9 cellular contexts compared by ENCODE assay signal in the genomic region with DNA sequence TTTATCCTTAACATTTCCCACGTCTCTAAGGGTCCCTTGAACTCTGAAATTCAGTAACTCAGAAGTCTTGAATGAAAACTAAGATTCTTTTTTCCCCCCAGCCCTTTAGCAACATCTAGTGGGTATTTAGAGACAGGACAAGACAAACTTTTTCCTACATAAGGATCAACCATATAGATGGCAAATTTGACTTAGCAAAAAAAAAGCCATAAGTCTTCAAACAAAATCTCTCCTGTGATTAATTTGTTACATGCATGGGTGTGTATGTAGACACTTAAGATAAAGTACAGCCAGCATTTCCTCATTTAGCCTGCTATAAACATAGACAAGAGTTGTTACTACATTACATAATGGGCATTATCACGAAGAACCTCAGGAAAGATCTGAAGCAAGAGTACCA. TPM values are rescaled to one million over a fixed set of nuclear protein-coding genes. Genes with fewer than 3 reads are reported as not detected.
DNase-seq lines count a peak whose midpoint lies in the region; ATAC-seq and TF ChIP-seq lines count a peak whose summit lies in the region.
"Had no signal": no experiment of that assay in that cellular context is flagged by ENCODE, and none has a peak within 500 bp of the region (broad histone marks: within the 10 kb centered on the region; RNA-seq: fewer than 3 reads in every experiment).

No MANE protein-coding gene starts in this region.

- dilution Hi-C loops in mammary epithelial cell (cut with HindIII; ENCODE audit: low sequenced_read_pairs) = no loop called here

- no peak overlapping the region for H2AFZ ChIP-seq in mammary epithelial cell (ENCODE audit: low read depth, low read length)

- in situ Hi-C loops in mammary epithelial cell (cut with MboI; ENCODE audit: low sequenced_read_pairs in 2 of 2) = loop anchor here (5.0 to 25.0 kb wide), 4 partner anchors 211 to 603 kb away; partner anchors contain the start of gene GCNT4 (in 1 of the 2)

- H3K4me2 ChIP-seq in mammary epithelial cell (ENCODE audit: insufficient read depth, low read depth, low read length) = no peak overlapping the region

- H3K27me3 Mint-ChIP-seq in glutamatergic neuron (ENCODE audit: unreplicated experiment) = peaks cover 2% of the 10 kb centered on the region
- peaks cover 13% of the 10 kb centered on the region for H3K27me3 Mint-ChIP-seq in activated CD8-positive, alpha-beta memory T cell treated with anti-CD3 and anti-CD28 coated beads, Interleukin-2, amount 10 ng/mL, durations not matched to agents 7 days and 5 days

- H4K20me1 ChIP-seq in mammary epithelial cell (ENCODE audit: insufficient read depth, low read length) = no peaks in the 10 kb centered on the region

- CTCF ChIA-PET in mammary epithelial cell (lab: Charles Lee; ENCODE audit: low non-redundant PET) = interaction anchor here (0.7 kb wide), 1 partner anchor 342 kb away, joined by 10 read pairs; no protein-coding TSS in a partner anchor
- CTCF ChIA-PET in activated CD8-positive, alpha-beta memory T cell treated with anti-CD3 and anti-CD28 coated beads, Interleukin-2, amount 10 ng/mL, durations not matched to agents 7 days and 5 days (lab: Charles Lee) = interaction anchor here (1.5 kb wide), 1 partner anchor 340 kb away, joined by 5 read pairs; no protein-coding TSS in a partner anchor

- H3K4me1 ChIP-seq in mammary epithelial cell (ENCODE audit: insufficient read depth, low read length) (no peaks in the 10 kb centered on the region), mucosa of rectum (ENCODE audit: control insufficient read depth in 2 of 2, insufficient read depth in 2 of 2, low read length in 2 of 2) (peaks cover 17 to 31% of the 10 kb centered on the region in 2 donors), right atrium auricular region (no peaks in the 10 kb centered on the region)

- DNase-seq in EL (peak; percentile 41), LNCaP clone FGC (ENCODE audit: low read depth) (no peak), mammary epithelial cell (peak; percentile 33), glutamatergic neuron (no peak), right atrium auricular region (ENCODE audit: low spot score) (no peak)
- no peak for DNase-seq in activated CD8-positive, alpha-beta memory T cell treated with anti-CD3 and anti-CD28 coated beads, Interleukin-2, amount 10 ng/mL, durations not matched to agents 7 days and 5 days

- H3K27ac Mint-ChIP-seq in glutamatergic neuron (ENCODE audit: unreplicated experiment) = no peak overlapping the region
- H3K27ac Mint-ChIP-seq in activated CD8-positive, alpha-beta memory T cell treated with anti-CD3 and anti-CD28 coated beads, Interleukin-2, amount 10 ng/mL, durations not matched to agents 7 days and 5 days = no peak overlapping the region
- H3K27ac Mint-ChIP-seq: memory B cell had no signal

- intact Hi-C loops in mammary epithelial cell (cut with micrococcal nuclease) = loop anchor here (1.0 to 2.0 kb wide), 5 partner anchors 29 to 340 kb away; partner anchors contain the start of gene ANKRD31

- no TSS peak for BruUV-seq in mammary epithelial cell (replicated peaks; lab: Mats Ljungman, UMichigan)

- peak; percentile 63 for TF ChIP-seq CTCF in LNCaP clone FGC (IDR thresholded peaks at IDR 0.05; ENCODE audit: control insufficient read depth, extremely low read depth, insufficient read depth)
- TF ChIP-seq CTCF in mammary epithelial cell (conservative IDR thresholded peaks at IDR 0.05 in 1 of 2, IDR thresholded peaks at IDR 0.05 in 1 of 2; ENCODE audit: extremely low read depth in 1 of 2, insufficient read depth in 1 of 2, low read depth in 1 of 2, low read length in 2 of 2) = peak; percentile 69 to 84
- no peak for TF ChIP-seq CTCF in glutamatergic neuron (IDR thresholded peaks at IDR 0.05; ENCODE audit: partially characterized antibody, unreplicated experiment)
- TF ChIP-seq CTCF in right atrium auricular region (IDR thresholded peaks at IDR 0.05) = peak in 1 of 2 donors; percentile 51

- H3K36me3 ChIP-seq in mammary epithelial cell (ENCODE audit: insufficient read depth, low read length) = no peaks in the 10 kb centered on the region
- H3K36me3 ChIP-seq in mucosa of rectum (ENCODE audit: control insufficient read depth in 2 of 2, insufficient read depth in 2 of 2, low read length in 2 of 2) = no peaks in the 10 kb centered on the region
- H3K36me3 ChIP-seq in right atrium auricular region = no peaks in the 10 kb centered on the region

- no peaks in the 10 kb centered on the region for H3K9me3 ChIP-seq in mammary epithelial cell (replicated peaks; ENCODE audit: insufficient read depth, low read length)
- no peaks in the 10 kb centered on the region for H3K9me3 ChIP-seq in mucosa of rectum (ENCODE audit: control insufficient read depth in 2 of 2, low read length in 2 of 2)
- no peaks in the 10 kb centered on the region for H3K9me3 ChIP-seq in right atrium auricular region

- H3K27me3 ChIP-seq in mammary epithelial cell (ENCODE audit: insufficient read depth, low read length) (no peaks in the 10 kb centered on the region), mucosa of rectum (ENCODE audit: control insufficient read depth in 2 of 2, insufficient read depth in 2 of 2, low read length in 2 of 2) (no peaks in the 10 kb centered on the region), right atrium auricular region (no peaks in the 10 kb centered on the region)

- H3K27ac ChIP-seq in mammary epithelial cell (ENCODE audit: insufficient read depth, low read depth, low read length) (no peak overlapping the region), mucosa of rectum (ENCODE audit: low read depth in 2 of 2, low read length in 2 of 2) (peak overlapping the region; percentile 45 to 51), right atrium auricular region (no peak overlapping the region)

- peaks cover 4% of the 10 kb centered on the region for H3K9me3 Mint-ChIP-seq in glutamatergic neuron (ENCODE audit: unreplicated experiment)
- no peaks in the 10 kb centered on the region for H3K9me3 Mint-ChIP-seq in activated CD8-positive, alpha-beta memory T cell treated with anti-CD3 and anti-CD28 coated beads, Interleukin-2, amount 10 ng/mL, durations not matched to agents 7 days and 5 days (ENCODE audit: low read depth)

- H3K4me3 Mint-ChIP-seq in glutamatergic neuron (ENCODE audit: unreplicated experiment) = no peak overlapping the region
- H3K4me3 Mint-ChIP-seq in activated CD8-positive, alpha-beta memory T cell treated with anti-CD3 and anti-CD28 coated beads, Interleukin-2, amount 10 ng/mL, durations not matched to agents 7 days and 5 days = no peak overlapping the region
- H3K4me3 Mint-ChIP-seq: memory B cell had no signal

- WGBS in mammary epithelial cell (ENCODE audit: low coverage, missing lambda C conversion rate) = 46% methylated on average over 2 of the region's 2 CpGs

- no peak for ATAC-seq in GM21528 (IDR thresholded peaks at IDR 0.05; ENCODE audit: low FRiP score, unreplicated experiment)
- ATAC-seq in activated CD8-positive, alpha-beta memory T cell treated with anti-CD3 and anti-CD28 coated beads, Interleukin-2, amount 10 ng/mL, durations not matched to agents 7 days and 5 days = no peak

- peaks cover 7% of the 10 kb centered on the region for H3K36me3 Mint-ChIP-seq in glutamatergic neuron (ENCODE audit: unreplicated experiment)
- H3K36me3 Mint-ChIP-seq in activated CD8-positive, alpha-beta memory T cell treated with anti-CD3 and anti-CD28 coated beads, Interleukin-2, amount 10 ng/mL, durations not matched to agents 7 days and 5 days = no peaks in the 10 kb centered on the region
- H3K36me3 Mint-ChIP-seq: memory B cell had no signal

- no peaks in the 10 kb centered on the region for H3K4me1 Mint-ChIP-seq in glutamatergic neuron (ENCODE audit: low read depth, unreplicated experiment)
- H3K4me1 Mint-ChIP-seq in activated CD8-positive, alpha-beta memory T cell treated with anti-CD3 and anti-CD28 coated beads, Interleukin-2, amount 10 ng/mL, durations not matched to agents 7 days and 5 days = no peaks in the 10 kb centered on the region
- H3K4me1 Mint-ChIP-seq: memory B cell had no signal

- H3K79me2 ChIP-seq in mammary epithelial cell (ENCODE audit: insufficient read depth, low read length) = no peaks in the 10 kb centered on the region

- no peak overlapping the region for H3K9ac ChIP-seq in mammary epithelial cell (ENCODE audit: insufficient read depth, low read length)
- peak overlapping the region in 1 of 2 donors; percentile 27 for H3K9ac ChIP-seq in mucosa of rectum (ENCODE audit: low read depth in 1 of 2, low read length in 2 of 2)

- H3K4me3 ChIP-seq in LNCaP clone FGC (ENCODE audit: low read depth, low read length) = no peak overlapping the region
- H3K4me3 ChIP-seq in mammary epithelial cell (replicated peaks in 1 of 3; ENCODE audit: insufficient read depth in 1 of 3, low read depth in 2 of 3, low read length in 3 of 3) = no peak overlapping the region
- no peak overlapping the region for H3K4me3 ChIP-seq in mucosa of rectum (ENCODE audit: low read length in 2 of 2)
- H3K4me3 ChIP-seq in right atrium auricular region = no peak overlapping the region

RNA-seq across cellular contexts. Expression of gene ANKRD31, which starts 29.1 kb away (rescaled TPM):
- total RNA-seq in mammary epithelial cell (under 1 TPM; 0.26 to 0.33 TPM), glutamatergic neuron (ENCODE audit: unreplicated experiment) (0.42 TPM), right atrium auricular region (under 1 TPM; 0.07 to 0.08 TPM)
- 0.05 TPM for polyA plus RNA-seq in mammary epithelial cell
- polyA minus RNA-seq in mammary epithelial cell = 0.93 TPM
- under 1 TPM; 0.26 to 0.28 TPM for total RNA-seq in activated CD8-positive, alpha-beta memory T cell treated with anti-CD3 and anti-CD28 coated beads, Interleukin-2, amount 10 ng/mL, durations not matched to agents 7 days and 5 days

Comparison
In these comparisons a context has a peak if more than half of its experiments do, and no peak if none do; other contexts are left out.
1. DNase-seq: peak in EL (single experiment) and mammary epithelial cell (single experiment); none in LNCaP clone FGC (single experiment), glutamatergic neuron (single experiment), activated CD8-positive, alpha-beta memory T cell treated with anti-CD3 and anti-CD28 coated beads, Interleukin-2, amount 10 ng/mL, durations not matched to agents 7 days and 5 days (single experiment) and right atrium auricular region (single experiment).
2. H3K27ac ChIP-seq: peak in mucosa of rectum (2 of 2); none in mammary epithelial cell (single experiment) and right atrium auricular region (0 of 2).